ENCODE assay signal across 1 cellular context in the genomic region with DNA sequence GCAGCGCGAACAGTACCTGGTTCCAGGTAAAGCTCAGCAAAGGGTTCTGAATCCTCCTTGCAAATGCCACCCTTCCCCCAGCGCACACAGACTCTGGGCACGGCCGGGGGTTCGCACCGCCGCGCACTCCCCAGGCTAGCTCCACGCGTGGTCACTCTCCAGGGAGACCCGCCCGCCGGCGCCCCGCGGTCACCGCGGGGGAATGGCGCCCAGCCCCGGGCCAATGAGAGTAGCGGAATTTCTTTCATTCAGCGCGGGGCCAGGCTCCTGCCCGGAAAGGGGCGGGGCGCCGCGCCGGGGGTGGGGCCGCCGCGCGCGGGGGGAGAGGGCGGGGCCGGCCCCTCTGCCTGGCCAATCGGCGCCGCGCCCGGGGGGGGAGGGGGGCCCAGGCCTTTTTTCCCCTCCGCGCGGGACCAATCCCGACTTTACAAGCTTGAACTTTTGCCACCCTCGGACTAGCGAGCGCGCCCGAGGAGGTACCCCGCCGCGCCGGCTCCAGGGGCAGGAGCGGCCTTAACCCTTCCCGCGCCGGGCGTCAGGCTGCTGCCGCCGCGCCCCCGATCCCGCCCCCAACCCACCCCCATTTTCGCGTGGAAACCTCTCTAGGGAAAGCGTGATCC.
A peak's percentile ranks its signal among the peaks of the same experiment; 100 is the strongest.
TF ChIP-seq lines count a peak whose summit lies in the region.

No MANE protein-coding gene starts in this region.

TF ChIP-seq in K562, 482 proteins besides CTCF, POLR2A, EP300 and RAD21 (continued from another document and continues in another):
- TF ChIP-seq ZNF407 (IDR thresholded peaks at IDR 0.05; ENCODE audit: low read depth), result no peak
- peak; percentile 55 for TF ChIP-seq PCBP1 (IDR thresholded peaks at IDR 0.05; ENCODE audit: low read depth, low read length, poor library complexity, severe bottlenecking)
- TF ChIP-seq, protein P1, sequence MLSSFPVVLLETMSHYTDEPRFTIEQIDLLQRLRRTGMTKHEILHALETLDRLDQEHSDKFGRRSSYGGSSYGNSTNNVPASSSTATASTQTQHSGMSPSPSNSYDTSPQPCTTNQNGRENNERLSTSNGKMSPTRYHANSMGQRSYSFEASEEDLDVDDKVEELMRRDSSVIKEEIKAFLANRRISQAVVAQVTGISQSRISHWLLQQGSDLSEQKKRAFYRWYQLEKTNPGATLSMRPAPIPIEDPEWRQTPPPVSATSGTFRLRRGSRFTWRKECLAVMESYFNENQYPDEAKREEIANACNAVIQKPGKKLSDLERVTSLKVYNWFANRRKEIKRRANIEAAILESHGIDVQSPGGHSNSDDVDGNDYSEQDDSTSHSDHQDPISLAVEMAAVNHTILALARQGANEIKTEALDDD (IDR thresholded peaks at IDR 0.05), result no peak
- no peak for TF ChIP-seq NR4A1 (CRISPR knock-in tag; IDR thresholded peaks at IDR 0.05)
- TF ChIP-seq NR4A1 (tag; IDR thresholded peaks at IDR 0.05), result no peak
- TF ChIP-seq, protein P2, sequence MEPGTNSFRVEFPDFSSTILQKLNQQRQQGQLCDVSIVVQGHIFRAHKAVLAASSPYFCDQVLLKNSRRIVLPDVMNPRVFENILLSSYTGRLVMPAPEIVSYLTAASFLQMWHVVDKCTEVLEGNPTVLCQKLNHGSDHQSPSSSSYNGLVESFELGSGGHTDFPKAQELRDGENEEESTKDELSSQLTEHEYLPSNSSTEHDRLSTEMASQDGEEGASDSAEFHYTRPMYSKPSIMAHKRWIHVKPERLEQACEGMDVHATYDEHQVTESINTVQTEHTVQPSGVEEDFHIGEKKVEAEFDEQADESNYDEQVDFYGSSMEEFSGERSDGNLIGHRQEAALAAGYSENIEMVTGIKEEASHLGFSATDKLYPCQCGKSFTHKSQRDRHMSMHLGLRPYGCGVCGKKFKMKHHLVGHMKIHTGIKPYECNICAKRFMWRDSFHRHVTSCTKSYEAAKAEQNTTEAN (CRISPR knock-in tag; IDR thresholded peaks at IDR 0.05), result no peak
- no peak for TF ChIP-seq ZBTB17 (CRISPR knock-in tag; IDR thresholded peaks at IDR 0.05)
- TF ChIP-seq FOXK2 (conservative IDR thresholded peaks at IDR 0.05 in 1 of 2, IDR thresholded peaks at IDR 0.05 in 1 of 2; ENCODE audit: low read depth in 2 of 2), result no peak
- TF ChIP-seq GATAD2A (IDR thresholded peaks at IDR 0.05), result no peak; the same call in 1 of the 2 replicates
- no peak for TF ChIP-seq SNIP1 (IDR thresholded peaks at IDR 0.05; ENCODE audit: low read depth)
- TF ChIP-seq, protein P3, sequence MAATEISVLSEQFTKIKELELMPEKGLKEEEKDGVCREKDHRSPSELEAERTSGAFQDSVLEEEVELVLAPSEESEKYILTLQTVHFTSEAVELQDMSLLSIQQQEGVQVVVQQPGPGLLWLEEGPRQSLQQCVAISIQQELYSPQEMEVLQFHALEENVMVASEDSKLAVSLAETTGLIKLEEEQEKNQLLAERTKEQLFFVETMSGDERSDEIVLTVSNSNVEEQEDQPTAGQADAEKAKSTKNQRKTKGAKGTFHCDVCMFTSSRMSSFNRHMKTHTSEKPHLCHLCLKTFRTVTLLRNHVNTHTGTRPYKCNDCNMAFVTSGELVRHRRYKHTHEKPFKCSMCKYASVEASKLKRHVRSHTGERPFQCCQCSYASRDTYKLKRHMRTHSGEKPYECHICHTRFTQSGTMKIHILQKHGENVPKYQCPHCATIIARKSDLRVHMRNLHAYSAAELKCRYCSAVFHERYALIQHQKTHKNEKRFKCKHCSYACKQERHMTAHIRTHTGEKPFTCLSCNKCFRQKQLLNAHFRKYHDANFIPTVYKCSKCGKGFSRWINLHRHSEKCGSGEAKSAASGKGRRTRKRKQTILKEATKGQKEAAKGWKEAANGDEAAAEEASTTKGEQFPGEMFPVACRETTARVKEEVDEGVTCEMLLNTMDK (IDR thresholded peaks at IDR 0.05; ENCODE audit: borderline replicate concordance, insufficient read depth, low read depth, low read length, poor library complexity, severe bottlenecking), result no peak
- TF ChIP-seq ILK (tag; IDR thresholded peaks at IDR 0.05; ENCODE audit: borderline replicate concordance, low read depth), result no peak
- TF ChIP-seq ZNF780A (CRISPR knock-in tag; IDR thresholded peaks at IDR 0.05), result no peak
- TF ChIP-seq KLF16 (IDR thresholded peaks at IDR 0.05), result no peak
- no peak for TF ChIP-seq EWSR1 (IDR thresholded peaks at IDR 0.05; ENCODE audit: borderline replicate concordance, low read depth, partially characterized antibody)
- TF ChIP-seq NKRF (IDR thresholded peaks at IDR 0.05; ENCODE audit: borderline replicate concordance), result peak; percentile 63; the same call in 1 of the 2 replicates
- no peak for TF ChIP-seq ESRRB (CRISPR knock-in tag; IDR thresholded peaks at IDR 0.05; ENCODE audit: borderline replicate concordance)
- TF ChIP-seq CREM (IDR thresholded peaks at IDR 0.05; ENCODE audit: low read depth), result no peak
- no peak; the same call in 1 of the 2 replicates for TF ChIP-seq ETS1 (conservative IDR thresholded peaks at IDR 0.05; ENCODE audit: control insufficient read depth, low read depth, low read length)
- TF ChIP-seq DPF2 (IDR thresholded peaks at IDR 0.05), result no peak
- no peak for TF ChIP-seq NCOA1 (IDR thresholded peaks at IDR 0.05; ENCODE audit: low read depth)
- no peak for TF ChIP-seq ZBED1 (IDR thresholded peaks at IDR 0.05)
- no peak for TF ChIP-seq NCOA6 (IDR thresholded peaks at IDR 0.05)
- TF ChIP-seq NRF1 (conservative IDR thresholded peaks at IDR 0.05 in 1 of 2, IDR thresholded peaks at IDR 0.05 in 1 of 2), result peak; percentile 20 to 34; a peak in 3 of 4 replicates
- no peak for TF ChIP-seq TCFL5 (CRISPR knock-in tag; conservative IDR thresholded peaks at IDR 0.05)
- no peak for TF ChIP-seq ZNF354B (CRISPR knock-in tag; IDR thresholded peaks at IDR 0.05)
- no peak for TF ChIP-seq PHF20 (IDR thresholded peaks at IDR 0.05; ENCODE audit: partially characterized antibody)
- TF ChIP-seq ZNF197 (CRISPR knock-in tag; IDR thresholded peaks at IDR 0.05; ENCODE audit: low read depth), result no peak
- TF ChIP-seq CEBPG (CRISPR knock-in tag; IDR thresholded peaks at IDR 0.05), result no peak
- no peak for TF ChIP-seq CEBPG (tag; conservative IDR thresholded peaks at IDR 0.05 in 1 of 2, IDR thresholded peaks at IDR 0.05 in 1 of 2)
- TF ChIP-seq HNRNPLL (IDR thresholded peaks at IDR 0.05; ENCODE audit: low read depth, low read length, poor library complexity, severe bottlenecking), result no peak
- no peak for TF ChIP-seq TAF9B (IDR thresholded peaks at IDR 0.05; ENCODE audit: partially characterized antibody)
- no peak for TF ChIP-seq NEUROD1 (IDR thresholded peaks at IDR 0.05; ENCODE audit: borderline replicate concordance, low read depth, low read length, partially characterized antibody)
- no peak for TF ChIP-seq PHB2 (IDR thresholded peaks at IDR 0.05; ENCODE audit: low read depth)
- no peak for TF ChIP-seq GTF3C2 (IDR thresholded peaks at IDR 0.05; ENCODE audit: borderline replicate concordance, extremely low read depth, insufficient read length)
- TF ChIP-seq ZNF224 (CRISPR knock-in tag; IDR thresholded peaks at IDR 0.05), result no peak
- no peak for TF ChIP-seq ZC3H4 (CRISPR knock-in tag; IDR thresholded peaks at IDR 0.05; ENCODE audit: borderline replicate concordance)
- no peak for TF ChIP-seq SETDB1 (IDR thresholded peaks at IDR 0.05; ENCODE audit: low read length)
- no peak for TF ChIP-seq FOXK1 (CRISPR knock-in tag; IDR thresholded peaks at IDR 0.05; ENCODE audit: borderline replicate concordance)
- TF ChIP-seq, protein P4, sequence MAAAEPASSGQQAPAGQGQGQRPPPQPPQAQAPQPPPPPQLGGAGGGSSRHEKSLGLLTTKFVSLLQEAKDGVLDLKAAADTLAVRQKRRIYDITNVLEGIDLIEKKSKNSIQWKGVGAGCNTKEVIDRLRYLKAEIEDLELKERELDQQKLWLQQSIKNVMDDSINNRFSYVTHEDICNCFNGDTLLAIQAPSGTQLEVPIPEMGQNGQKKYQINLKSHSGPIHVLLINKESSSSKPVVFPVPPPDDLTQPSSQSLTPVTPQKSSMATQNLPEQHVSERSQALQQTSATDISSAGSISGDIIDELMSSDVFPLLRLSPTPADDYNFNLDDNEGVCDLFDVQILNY (CRISPR knock-in tag; IDR thresholded peaks at IDR 0.05), result no peak
- TF ChIP-seq KAT2B (IDR thresholded peaks at IDR 0.05; ENCODE audit: low read depth, low read length), result no peak
- no peak for TF ChIP-seq PTRF (tag; IDR thresholded peaks at IDR 0.05)
